In genomic region chr18:51235011-51235789, GRCh38 we compare ENCODE assay signal across 8 cellular contexts. TPM values are rescaled to one million over a fixed set of nuclear protein-coding genes. Genes with fewer than 3 reads are reported as not detected.
A peak's percentile ranks its signal among the peaks of the same experiment; 100 is the strongest.
DNase-seq lines count a peak whose midpoint lies in the region; ATAC-seq, FAIRE-seq and TF ChIP-seq lines count a peak whose summit lies in the region.

No MANE protein-coding gene starts in this region.

- DNase-seq in MCF 10A (ENCODE audit: unreplicated experiment) = peak; percentile 67
- DNase-seq in breast epithelium (ENCODE audit: low spot score in 2 of 2) = no peak
- peak; percentile 11 for DNase-seq in activated T-helper 1 cell treated with anti-CD3 and anti-CD28 coated beads, Interleukin-12 subunit alpha, Interleukin-12 subunit beta, Interleukin-2, Interleukin-4 antibody, amounts not matched to agents 30 ng/mL and 10 ng/mL and 1 ng/mL, durations not matched to agents 14 hours and 24 hours and 36 hours (ENCODE audit: low spot score)
- DNase-seq in stimulated activated CD4-positive, alpha-beta T cell treated with anti-CD3 and anti-CD28 coated beads, Interleukin-4, amount 100 ng/mL, for 24 hours = peak; percentile 23
- no peak for DNase-seq in tibial nerve (ENCODE audit: low spot score in 2 of 2)
- DNase-seq in NCI-H1417 (lab: John Stamatoyannopoulos, UW) = no peak
- no peak for DNase-seq in GM12892 (ENCODE audit: insufficient read length)

- no peak for TF ChIP-seq EP300 in tibial nerve (IDR thresholded peaks at IDR 0.05)

- H3K36me3 Mint-ChIP-seq in MCF 10A (ENCODE audit: insufficient read depth, unreplicated experiment) = no peaks in the 10 kb centered on the region
- H3K36me3 Mint-ChIP-seq in activated T-helper 1 cell treated with anti-CD3 and anti-CD28 coated beads, Interleukin-12 subunit alpha, Interleukin-12 subunit beta, Interleukin-2, Interleukin-4 antibody, amounts not matched to agents 30 ng/mL and 10 ng/mL and 1 ng/mL, durations not matched to agents 14 hours and 24 hours and 36 hours (ENCODE audit: low read depth) = no peaks in the 10 kb centered on the region

- H3K4me3 ChIP-seq in breast epithelium (no peak overlapping the region), tibial nerve (no peak overlapping the region)

- no peak overlapping the region for H3K4me3 Mint-ChIP-seq in MCF 10A (ENCODE audit: unreplicated experiment)
- H3K4me3 Mint-ChIP-seq in activated T-helper 1 cell treated with anti-CD3 and anti-CD28 coated beads, Interleukin-12 subunit alpha, Interleukin-12 subunit beta, Interleukin-2, Interleukin-4 antibody, amounts not matched to agents 30 ng/mL and 10 ng/mL and 1 ng/mL, durations not matched to agents 14 hours and 24 hours and 36 hours = peak overlapping the region; percentile 16

- H3K27me3 ChIP-seq in breast epithelium (no peaks in the 10 kb centered on the region), tibial nerve (no peaks in the 10 kb centered on the region)

- no peak overlapping the region for H3K27ac ChIP-seq in breast epithelium
- H3K27ac ChIP-seq in tibial nerve = no peak overlapping the region

- H3K36me3 ChIP-seq in breast epithelium = no peaks in the 10 kb centered on the region
- no peaks in the 10 kb centered on the region for H3K36me3 ChIP-seq in tibial nerve

- peak; percentile 91 for ATAC-seq in HG03520 (IDR thresholded peaks at IDR 0.05; ENCODE audit: unreplicated experiment)

- CTCF ChIA-PET in MCF 10A (lab: Yijun Ruan, JAX) = interaction anchor here (0.6 to 1.3 kb wide), 4 partner anchors 9 to 19 kb away, joined by 3 to 10 read pairs (median 4); no protein-coding TSS in a partner anchor

- H3K4me1 Mint-ChIP-seq in MCF 10A (ENCODE audit: insufficient read depth, unreplicated experiment) = peaks cover 21% of the 10 kb centered on the region
- H3K4me1 Mint-ChIP-seq in activated T-helper 1 cell treated with anti-CD3 and anti-CD28 coated beads, Interleukin-12 subunit alpha, Interleukin-12 subunit beta, Interleukin-2, Interleukin-4 antibody, amounts not matched to agents 30 ng/mL and 10 ng/mL and 1 ng/mL, durations not matched to agents 14 hours and 24 hours and 36 hours (ENCODE audit: low read depth) = peaks cover 31% of the 10 kb centered on the region

- no peaks in the 10 kb centered on the region for H3K9me3 Mint-ChIP-seq in MCF 10A (ENCODE audit: unreplicated experiment)
- no peaks in the 10 kb centered on the region for H3K9me3 Mint-ChIP-seq in activated T-helper 1 cell treated with anti-CD3 and anti-CD28 coated beads, Interleukin-12 subunit alpha, Interleukin-12 subunit beta, Interleukin-2, Interleukin-4 antibody, amounts not matched to agents 30 ng/mL and 10 ng/mL and 1 ng/mL, durations not matched to agents 14 hours and 24 hours and 36 hours

- no peak for TF ChIP-seq CTCF in MCF 10A (IDR thresholded peaks at IDR 0.05; ENCODE audit: unreplicated experiment)
- TF ChIP-seq CTCF in breast epithelium (IDR thresholded peaks at IDR 0.05) = no peak
- no peak for TF ChIP-seq CTCF in tibial nerve (IDR thresholded peaks at IDR 0.05)

- H3K4me1 ChIP-seq in breast epithelium (no peaks in the 10 kb centered on the region), tibial nerve (peaks cover 0 to 9% (median 0%) of the 10 kb centered on the region in 4 donors)

- BruUV-seq in MCF 10A (replicated peaks; lab: Mats Ljungman, UMichigan) = no TSS peak

- no peaks in the 10 kb centered on the region for H3K9me3 ChIP-seq in breast epithelium
- no peaks in the 10 kb centered on the region for H3K9me3 ChIP-seq in tibial nerve

- intact Hi-C loops in MCF 10A (cut with micrococcal nuclease) (no loop called here), breast epithelium (cut with DNase I; ENCODE audit: low total_unique reads) (no loop called here)
- intact Hi-C loops in activated T-helper 1 cell treated with anti-CD3 and anti-CD28 coated beads, Interleukin-12 subunit alpha, Interleukin-12 subunit beta, Interleukin-2, Interleukin-4 antibody, amounts not matched to agents 30 ng/mL and 10 ng/mL and 1 ng/mL, durations not matched to agents 14 hours and 24 hours and 36 hours (cut with micrococcal nuclease) = loop anchor here (1.0 to 2.0 kb wide), 3 partner anchors 24 to 84 kb away; no protein-coding TSS in a partner anchor

- H3K27me3 Mint-ChIP-seq in MCF 10A (ENCODE audit: insufficient read depth, unreplicated experiment) = no peaks in the 10 kb centered on the region
- no peaks in the 10 kb centered on the region for H3K27me3 Mint-ChIP-seq in activated T-helper 1 cell treated with anti-CD3 and anti-CD28 coated beads, Interleukin-12 subunit alpha, Interleukin-12 subunit beta, Interleukin-2, Interleukin-4 antibody, amounts not matched to agents 30 ng/mL and 10 ng/mL and 1 ng/mL, durations not matched to agents 14 hours and 24 hours and 36 hours (ENCODE audit: insufficient read depth)

- TF ChIP-seq POLR2A in breast epithelium (IDR thresholded peaks at IDR 0.05) = no peak
- no peak for TF ChIP-seq POLR2A in tibial nerve (IDR thresholded peaks at IDR 0.05)
- TF ChIP-seq POLR2A in GM12892 (IDR thresholded peaks at IDR 0.05; ENCODE audit: low read depth, low read length) = no peak

- WGBS in tibial nerve, 2 donors = 57 to 63% methylated on average over 6 of the region's 6 CpGs

- POLR2A ChIA-PET in MCF 10A (lab: Yijun Ruan, JAX) = interaction anchor here (0.7 to 2.0 kb wide), 5 partner anchors 22 to 54 kb away, joined by 3 to 4 read pairs (median 4); partner anchors contain the start of gene MEX3C

- H3K27ac Mint-ChIP-seq in MCF 10A (ENCODE audit: low read depth, unreplicated experiment) = peak overlapping the region; percentile 52
- H3K27ac Mint-ChIP-seq in activated T-helper 1 cell treated with anti-CD3 and anti-CD28 coated beads, Interleukin-12 subunit alpha, Interleukin-12 subunit beta, Interleukin-2, Interleukin-4 antibody, amounts not matched to agents 30 ng/mL and 10 ng/mL and 1 ng/mL, durations not matched to agents 14 hours and 24 hours and 36 hours = peak overlapping the region; percentile 48

- FAIRE-seq in GM12892 (lab: Jason Lieb, UNC) = no peak

RNA-seq across cellular contexts. Expression of gene MEX3C, which starts 37.7 kb away (rescaled TPM):
- 65.3 and 81.9 TPM in 2 replicates for total RNA-seq in MCF 10A (2022)
- 10 to 100 TPM; 22.4 to 42.0 (median 29.2) TPM for total RNA-seq in breast epithelium
- 67.6 and 68.0 TPM in 2 replicates for total RNA-seq in activated T-helper 1 cell treated with anti-CD3 and anti-CD28 coated beads, Interleukin-12 subunit alpha, Interleukin-12 subunit beta, Interleukin-2, Interleukin-4 antibody, amounts not matched to agents 30 ng/mL and 10 ng/mL and 1 ng/mL, durations not matched to agents 14 hours and 24 hours and 36 hours
- 10 to 100 TPM; 24.0 to 32.8 (median 28.5) TPM for total RNA-seq in tibial nerve
- polyA plus RNA-seq in GM12892 (2012; ENCODE audit: missing spikeins) = 19.4 TPM

Comparison
In these comparisons a context has a peak if more than half of its experiments do, and no peak if none do; other contexts are left out.
1. DNase-seq: peak in MCF 10A (single experiment), activated T-helper 1 cell treated with anti-CD3 and anti-CD28 coated beads, Interleukin-12 subunit alpha, Interleukin-12 subunit beta, Interleukin-2, Interleukin-4 antibody, amounts not matched to agents 30 ng/mL and 10 ng/mL and 1 ng/mL, durations not matched to agents 14 hours and 24 hours and 36 hours (single experiment) and stimulated activated CD4-positive, alpha-beta T cell treated with anti-CD3 and anti-CD28 coated beads, Interleukin-4, amount 100 ng/mL, for 24 hours (single experiment); none in breast epithelium (0 of 2), tibial nerve (0 of 2), NCI-H1417 (0 of 3) and GM12892 (single experiment).